Comparison of ENCODE assay signal across 1 cellular context in the genomic region with DNA sequence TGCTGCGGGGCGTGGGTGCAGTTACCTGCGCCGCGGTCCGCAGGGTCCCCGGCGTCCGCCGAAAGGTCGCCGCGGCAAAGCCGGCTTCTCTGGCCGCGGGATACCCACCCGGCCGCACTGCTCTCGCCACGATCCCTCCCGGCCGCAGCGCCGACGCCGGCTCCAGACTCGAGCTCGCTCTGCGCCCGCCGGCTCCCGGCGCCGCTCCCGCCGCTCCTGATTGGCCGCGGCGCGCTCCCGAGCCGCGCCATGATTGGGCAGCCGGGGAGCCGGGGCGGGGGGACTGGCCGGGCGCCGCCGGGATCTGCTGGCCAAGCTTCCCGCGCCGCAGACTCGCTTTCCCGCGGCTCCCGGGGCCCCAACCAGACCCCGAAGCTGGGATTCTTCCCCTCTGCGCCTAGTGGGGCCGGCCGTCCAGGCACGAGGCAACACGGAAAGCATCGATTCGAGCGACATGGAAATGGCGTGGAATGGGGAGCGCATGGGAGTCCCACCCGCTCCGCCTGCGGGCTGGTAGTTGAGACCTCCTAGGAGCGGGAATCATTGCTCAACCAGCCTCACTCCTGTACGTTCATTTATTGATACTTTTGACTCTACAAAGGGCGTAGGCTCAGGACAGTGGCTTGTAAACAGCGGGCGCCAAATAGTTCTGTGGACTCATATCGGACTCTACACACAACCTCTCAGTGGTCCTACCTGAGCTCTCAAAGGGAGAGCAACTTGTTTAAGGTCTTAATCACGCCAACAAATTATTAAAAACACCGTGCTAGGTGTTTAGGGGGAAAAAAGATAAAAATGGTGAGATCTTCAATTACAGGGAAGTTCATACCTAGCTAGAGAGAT.
TF ChIP-seq lines count a peak whose summit lies in the region.

No MANE protein-coding gene starts in this region.

TF ChIP-seq in HepG2, 621 proteins besides CTCF, POLR2A, EP300 and RAD21 (continued from another document):
- TF ChIP-seq, protein P1, sequence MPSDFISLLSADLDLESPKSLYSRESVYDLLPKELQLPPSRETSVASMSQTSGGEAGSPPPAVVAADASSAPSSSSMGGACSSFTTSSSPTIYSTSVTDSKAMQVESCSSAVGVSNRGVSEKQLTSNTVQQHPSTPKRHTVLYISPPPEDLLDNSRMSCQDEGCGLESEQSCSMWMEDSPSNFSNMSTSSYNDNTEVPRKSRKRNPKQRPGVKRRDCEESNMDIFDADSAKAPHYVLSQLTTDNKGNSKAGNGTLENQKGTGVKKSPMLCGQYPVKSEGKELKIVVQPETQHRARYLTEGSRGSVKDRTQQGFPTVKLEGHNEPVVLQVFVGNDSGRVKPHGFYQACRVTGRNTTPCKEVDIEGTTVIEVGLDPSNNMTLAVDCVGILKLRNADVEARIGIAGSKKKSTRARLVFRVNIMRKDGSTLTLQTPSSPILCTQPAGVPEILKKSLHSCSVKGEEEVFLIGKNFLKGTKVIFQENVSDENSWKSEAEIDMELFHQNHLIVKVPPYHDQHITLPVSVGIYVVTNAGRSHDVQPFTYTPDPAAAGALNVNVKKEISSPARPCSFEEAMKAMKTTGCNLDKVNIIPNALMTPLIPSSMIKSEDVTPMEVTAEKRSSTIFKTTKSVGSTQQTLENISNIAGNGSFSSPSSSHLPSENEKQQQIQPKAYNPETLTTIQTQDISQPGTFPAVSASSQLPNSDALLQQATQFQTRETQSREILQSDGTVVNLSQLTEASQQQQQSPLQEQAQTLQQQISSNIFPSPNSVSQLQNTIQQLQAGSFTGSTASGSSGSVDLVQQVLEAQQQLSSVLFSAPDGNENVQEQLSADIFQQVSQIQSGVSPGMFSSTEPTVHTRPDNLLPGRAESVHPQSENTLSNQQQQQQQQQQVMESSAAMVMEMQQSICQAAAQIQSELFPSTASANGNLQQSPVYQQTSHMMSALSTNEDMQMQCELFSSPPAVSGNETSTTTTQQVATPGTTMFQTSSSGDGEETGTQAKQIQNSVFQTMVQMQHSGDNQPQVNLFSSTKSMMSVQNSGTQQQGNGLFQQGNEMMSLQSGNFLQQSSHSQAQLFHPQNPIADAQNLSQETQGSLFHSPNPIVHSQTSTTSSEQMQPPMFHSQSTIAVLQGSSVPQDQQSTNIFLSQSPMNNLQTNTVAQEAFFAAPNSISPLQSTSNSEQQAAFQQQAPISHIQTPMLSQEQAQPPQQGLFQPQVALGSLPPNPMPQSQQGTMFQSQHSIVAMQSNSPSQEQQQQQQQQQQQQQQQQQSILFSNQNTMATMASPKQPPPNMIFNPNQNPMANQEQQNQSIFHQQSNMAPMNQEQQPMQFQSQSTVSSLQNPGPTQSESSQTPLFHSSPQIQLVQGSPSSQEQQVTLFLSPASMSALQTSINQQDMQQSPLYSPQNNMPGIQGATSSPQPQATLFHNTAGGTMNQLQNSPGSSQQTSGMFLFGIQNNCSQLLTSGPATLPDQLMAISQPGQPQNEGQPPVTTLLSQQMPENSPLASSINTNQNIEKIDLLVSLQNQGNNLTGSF (CRISPR knock-in tag; IDR thresholded peaks at IDR 0.05): no peak; the same call in 1 of the 2 replicates
- no peak for TF ChIP-seq ATM (IDR thresholded peaks at IDR 0.05; ENCODE audit: borderline replicate concordance)
- TF ChIP-seq GFI1 (CRISPR knock-in tag; IDR thresholded peaks at IDR 0.05; ENCODE audit: borderline replicate concordance): 0 out of 2 replicates have a peak, but pooled peaks have one; percentile 28
- no peak for TF ChIP-seq ZNF790 (CRISPR knock-in tag; IDR thresholded peaks at IDR 0.05; ENCODE audit: borderline replicate concordance)
- 0 out of 2 replicates have a peak, but pooled peaks have one; percentile 70 for TF ChIP-seq PAX8 (CRISPR knock-in tag; IDR thresholded peaks at IDR 0.05; ENCODE audit: borderline replicate concordance)
- TF ChIP-seq ZNF180 (CRISPR knock-in tag; IDR thresholded peaks at IDR 0.05; ENCODE audit: borderline replicate concordance, low read depth): no peak
TF ChIP-seq in HepG2: peak in this region for 116.
